12 cellular contexts compared by ENCODE assay signal in genomic region chr12:52415870-52416750, GRCh38. TPM values are rescaled to one million over a fixed set of nuclear protein-coding genes. Genes with fewer than 3 reads are reported as not detected.
A peak's percentile ranks its signal among the peaks of the same experiment; 100 is the strongest.
DNase-seq lines count a peak whose midpoint lies in the region; ATAC-seq and TF ChIP-seq lines count a peak whose summit lies in the region.
"Had no signal": no experiment of that assay in that cellular context is flagged by ENCODE, and none has a peak within 500 bp of the region (broad histone marks: within the 10 kb centered on the region; RNA-seq: fewer than 3 reads in every experiment).

No MANE protein-coding gene starts in this region.

- H3K9ac ChIP-seq in SK-N-SH = no peak overlapping the region

- no peak overlapping the region for H2AFZ ChIP-seq in SK-N-SH (ENCODE audit: low read depth)

- TF ChIP-seq CTCF in SK-N-SH (IDR thresholded peaks at IDR 0.05) (no peak), epithelial cell of esophagus (IDR thresholded peaks at IDR 0.05; ENCODE audit: insufficient read depth, low read depth, low read length, missing control alignments) (no peak), vagina (IDR thresholded peaks at IDR 0.05) (no peak)

- H3K27ac ChIP-seq in SK-N-SH (ENCODE audit: low read depth in 2 of 2, low read length in 1 of 2) = no peak overlapping the region
- peak overlapping the region; percentile 76 for H3K27ac ChIP-seq in vagina

- H3F3A ChIP-seq in SK-N-SH (replicated peaks; ENCODE audit: insufficient read depth) = no peaks in the 10 kb centered on the region

- H3K4me3 ChIP-seq in SK-N-SH (ENCODE audit: low read depth in 2 of 2, low read length in 1 of 2) (no peak overlapping the region), epithelial cell of esophagus (ENCODE audit: low read length) (no peak overlapping the region), vagina (no peak overlapping the region)

- no peaks in the 10 kb centered on the region for H3K9me2 ChIP-seq in SK-N-SH

- H3K27me3 ChIP-seq in SK-N-SH (ENCODE audit: insufficient read depth) = peaks cover 8% of the 10 kb centered on the region; the same call in 1 of the 2 replicates
- H3K27me3 ChIP-seq in vagina = no peaks in the 10 kb centered on the region

- WGBS in SK-N-SH (ENCODE audit: low lambda C conversion rate) = 51% methylated on average over 10 of the region's 10 CpGs

- intact Hi-C loops in vagina (cut with DNase I) (no loop called here), head of caudate nucleus (cut with DNase I) (no loop called here)

- no peaks in the 10 kb centered on the region for H4K20me1 ChIP-seq in SK-N-SH (ENCODE audit: insufficient read depth)

- ATAC-seq in SK-N-SH treated with all-trans-retinoic acid at 6 μM for 48 hours (no peak), HG03159 (IDR thresholded peaks at IDR 0.05; ENCODE audit: unreplicated experiment) (no peak)

- TF ChIP-seq EP300 in SK-N-SH (IDR thresholded peaks at IDR 0.05; ENCODE audit: borderline replicate concordance in 1 of 2, low read depth in 1 of 2, low read length in 1 of 2) = no peak

- TF ChIP-seq RAD21 in SK-N-SH (IDR thresholded peaks at IDR 0.05; ENCODE audit: low read length) = no peak

- H3K4me1 ChIP-seq in SK-N-SH (ENCODE audit: control insufficient read depth in 1 of 2, insufficient read depth in 2 of 2, low read depth in 1 of 2, low read length in 1 of 2) (peaks cover 0 to 5% of the 10 kb centered on the region in 2 experiments; a peak in 1 of 4 replicates), vagina (peaks cover 14% of the 10 kb centered on the region)

- DNase-seq in SK-N-SH (no peak), epithelial cell of esophagus (ENCODE audit: low read depth) (peak; percentile 96), medulla oblongata (ENCODE audit: extremely low spot score) (peak; percentile 5), vagina (ENCODE audit: extremely low spot score in 2 of 2) (peak in 1 of 2 donors; percentile 94), head of caudate nucleus (no peak)
- DNase-seq in activated CD4-positive, alpha-beta T cell treated with anti-CD3 and anti-CD28 coated beads, Interleukin-2, amount 50 U/mL, for 4 hours = no peak
- DNase-seq: 8988T; activated naive CD4-positive, alpha-beta T cell treated with anti-CD3 and anti-CD28 coated beads for 36 hours; naive B cell had no signal

- no peak overlapping the region for H3K4me2 ChIP-seq in SK-N-SH

- H3K79me2 ChIP-seq in SK-N-SH (ENCODE audit: insufficient read depth) = no peaks in the 10 kb centered on the region

- CTCF ChIA-PET in SK-N-SH (lab: Yijun Ruan, JAX) = interaction anchor here (1.2 kb wide), 1 partner anchor 9 kb away, joined by 3 read pairs; no protein-coding TSS in a partner anchor

- POLR2A ChIA-PET in SK-N-SH (lab: Yijun Ruan, JAX) = no interaction called here

- TF ChIP-seq POLR2A in vagina (IDR thresholded peaks at IDR 0.05) = no peak

- H3K36me3 ChIP-seq in SK-N-SH (replicated peaks in 1 of 2; ENCODE audit: control insufficient read depth in 1 of 2, insufficient read depth in 2 of 2, low read length in 1 of 2) = no peaks in the 10 kb centered on the region
- H3K36me3 ChIP-seq in vagina = no peaks in the 10 kb centered on the region

- H3K9me3 ChIP-seq in SK-N-SH (no peaks in the 10 kb centered on the region), vagina (no peaks in the 10 kb centered on the region)

TF ChIP-seq in SK-N-SH, 30 proteins besides CTCF, POLR2A, EP300 and RAD21:
- TF ChIP-seq TCF12 (IDR thresholded peaks at IDR 0.05) (0 out of 2 replicates have a peak, but pooled peaks have one; percentile 8), USF2 (IDR thresholded peaks at IDR 0.05; ENCODE audit: borderline replicate concordance, low read depth, low read length) (no peak)
TF ChIP-seq in SK-N-SH: peak in this region for 1.

TF ChIP-seq in SK-N-SH treated with all-trans-retinoic acid at 6 μM for 48 hours, 23 proteins besides CTCF, POLR2A, EP300 and RAD21 (continues in another document):
- TF ChIP-seq ISL1 (CRISPR knock-in tag; IDR thresholded peaks at IDR 0.05) (no peak), TOX (CRISPR knock-in tag; IDR thresholded peaks at IDR 0.05; ENCODE audit: borderline replicate concordance) (no peak), TCF4 (CRISPR knock-in tag; IDR thresholded peaks at IDR 0.05; ENCODE audit: borderline replicate concordance) (no peak), RARB (CRISPR knock-in tag; IDR thresholded peaks at IDR 0.05) (no peak), PATZ1 (CRISPR knock-in tag; IDR thresholded peaks at IDR 0.05; ENCODE audit: borderline replicate concordance) (no peak), BACH2 (CRISPR knock-in tag; IDR thresholded peaks at IDR 0.05; ENCODE audit: borderline replicate concordance) (no peak), CSDC2 (CRISPR knock-in tag; IDR thresholded peaks at IDR 0.05) (no peak), ESRRG (CRISPR knock-in tag; IDR thresholded peaks at IDR 0.05) (no peak), ARNTL (CRISPR knock-in tag; IDR thresholded peaks at IDR 0.05; ENCODE audit: borderline replicate concordance, low read depth) (no peak), PPARA (CRISPR knock-in tag; IDR thresholded peaks at IDR 0.05; ENCODE audit: borderline replicate concordance) (no peak), ZC3H10 (CRISPR knock-in tag; IDR thresholded peaks at IDR 0.05) (no peak), ZNF565 (CRISPR knock-in tag; conservative IDR thresholded peaks at IDR 0.05; ENCODE audit: low read depth) (no peak), POU6F1 (CRISPR knock-in tag; IDR thresholded peaks at IDR 0.05; ENCODE audit: borderline replicate concordance, low read depth) (no peak), ZNF8 (CRISPR knock-in tag; IDR thresholded peaks at IDR 0.05) (no peak), ZFP3 (CRISPR knock-in tag; IDR thresholded peaks at IDR 0.05) (no peak), ZNF70 (CRISPR knock-in tag; IDR thresholded peaks at IDR 0.05) (no peak), SNAI2 (CRISPR knock-in tag; IDR thresholded peaks at IDR 0.05) (no peak), CSRNP3 (CRISPR knock-in tag; IDR thresholded peaks at IDR 0.05) (no peak), ZFP30 (CRISPR knock-in tag; IDR thresholded peaks at IDR 0.05) (no peak)

RNA-seq across cellular contexts. Expression of gene KRT82, which starts 10.0 kb away (rescaled TPM):
- polyA plus RNA-seq in SK-N-SH (2012; rRNA removed) = not detected in 2 replicates
- polyA plus RNA-seq in SK-N-SH (2012; cell fraction: cytosol; rRNA removed) = not detected in 2 replicates
- polyA plus RNA-seq in SK-N-SH (2012; cell fraction: nucleus; rRNA removed) = not detected in 2 replicates
- not detected for total RNA-seq in vagina
- total RNA-seq: activated naive CD4-positive, alpha-beta T cell treated with anti-CD3 and anti-CD28 coated beads for 36 hours; endothelial cell of umbilical vein had no signal
- polyA plus RNA-seq: endothelial cell of umbilical vein had no signal

RNA-seq across cellular contexts. Expression of gene KRT75, which starts 18.1 kb away (rescaled TPM):
- polyA plus RNA-seq in SK-N-SH (2012; rRNA removed) = not detected in 2 replicates
- polyA plus RNA-seq in SK-N-SH (2012; cell fraction: cytosol; rRNA removed) = not detected in 2 replicates
- polyA plus RNA-seq in SK-N-SH (2012; cell fraction: nucleus; rRNA removed) = not detected in 2 replicates
- not detected for total RNA-seq in vagina
- total RNA-seq: activated naive CD4-positive, alpha-beta T cell treated with anti-CD3 and anti-CD28 coated beads for 36 hours; endothelial cell of umbilical vein had no signal
- polyA plus RNA-seq: endothelial cell of umbilical vein had no signal

RNA-seq across cellular contexts. Expression of gene KRT84, which starts 30.7 kb away (rescaled TPM):
- polyA plus RNA-seq in SK-N-SH (2012; rRNA removed) = not detected in 2 replicates
- polyA plus RNA-seq in SK-N-SH (2012; cell fraction: cytosol; rRNA removed) = not detected in 2 replicates
- polyA plus RNA-seq in SK-N-SH (2012; cell fraction: nucleus; rRNA removed) = not detected in 2 replicates
- total RNA-seq in vagina = not detected
- total RNA-seq: activated naive CD4-positive, alpha-beta T cell treated with anti-CD3 and anti-CD28 coated beads for 36 hours; endothelial cell of umbilical vein had no signal
- polyA plus RNA-seq: endothelial cell of umbilical vein had no signal

RNA-seq across cellular contexts. Expression of gene KRT6B, which starts 35.8 kb away (rescaled TPM):
- not detected in 2 replicates for polyA plus RNA-seq in SK-N-SH (2012; rRNA removed)
- not detected in 2 replicates for polyA plus RNA-seq in SK-N-SH (2012; cell fraction: cytosol; rRNA removed)
- polyA plus RNA-seq in SK-N-SH (2012; cell fraction: nucleus; rRNA removed) = not detected in 2 replicates
- 184 TPM for total RNA-seq in vagina
- total RNA-seq: activated naive CD4-positive, alpha-beta T cell treated with anti-CD3 and anti-CD28 coated beads for 36 hours; endothelial cell of umbilical vein had no signal

RNA-seq across cellular contexts. Expression of gene KRT85, which starts 48.8 kb away (rescaled TPM):
- not detected in 2 replicates for polyA plus RNA-seq in SK-N-SH (2012; rRNA removed)
- polyA plus RNA-seq in SK-N-SH (2012; cell fraction: cytosol; rRNA removed) = not detected in 2 replicates
- not detected in 2 replicates for polyA plus RNA-seq in SK-N-SH (2012; cell fraction: nucleus; rRNA removed)
- total RNA-seq in vagina = not detected
- total RNA-seq: activated naive CD4-positive, alpha-beta T cell treated with anti-CD3 and anti-CD28 coated beads for 36 hours; endothelial cell of umbilical vein had no signal
- polyA plus RNA-seq: endothelial cell of umbilical vein had no signal

Comparison
In these comparisons a context has a peak if more than half of its experiments do, and no peak if none do; other contexts are left out.
1. DNase-seq: peak in epithelial cell of esophagus (single experiment) and medulla oblongata (single experiment); none in SK-N-SH (single experiment), activated CD4-positive, alpha-beta T cell treated with anti-CD3 and anti-CD28 coated beads, Interleukin-2, amount 50 U/mL, for 4 hours (0 of 2) and head of caudate nucleus (0 of 42).